In genomic region chr7:27548304-27548703, GRCh38 we compare ENCODE assay signal across 13 cellular contexts.
A peak's percentile ranks its signal among the peaks of the same experiment; 100 is the strongest.
DNase-seq lines count a peak whose midpoint lies in the region; ATAC-seq, FAIRE-seq and TF ChIP-seq lines count a peak whose summit lies in the region.
"Had no signal": no experiment of that assay in that cellular context is flagged by ENCODE, and none has a peak within 500 bp of the region (broad histone marks: within the 10 kb centered on the region; RNA-seq: fewer than 3 reads in every experiment).

No MANE protein-coding gene starts in this region.

- TF ChIP-seq POLR2A in A549 (IDR thresholded peaks at IDR 0.05; ENCODE audit: low read length) (no peak), H54 (IDR thresholded peaks at IDR 0.05; ENCODE audit: low read depth, low read length) (no peak)

- 67% methylated on average over 1 of the region's 1 CpG for WGBS in A549 (ENCODE audit: missing lambda C conversion rate)

- no peaks in the 10 kb centered on the region for H3K36me3 Mint-ChIP-seq in activated T-cell treated with anti-CD3 and anti-CD28 coated beads, Interleukin-2, amount 50 U/mL, for 72 hours (ENCODE audit: insufficient read depth in 2 of 2)
- H3K36me3 Mint-ChIP-seq: CD14-positive monocyte had no signal

- H3K27ac ChIP-seq in A549: no peak overlapping the region
- H3K27ac ChIP-seq in VCaP: peak overlapping the region; percentile 80
- H3K27ac ChIP-seq: BLaER1 had no signal

- H3K4me1 ChIP-seq in A549: peaks cover 22% of the 10 kb centered on the region; the same call in 2 of the 3 replicates
- H3K4me1 ChIP-seq: BLaER1 had no signal

- no peak overlapping the region for H3K4me3 Mint-ChIP-seq in activated T-cell treated with anti-CD3 and anti-CD28 coated beads, Interleukin-2, amount 50 U/mL, for 72 hours
- H3K4me3 Mint-ChIP-seq: CD14-positive monocyte; CD4-positive, alpha-beta memory T cell had no signal

- no peak for TF ChIP-seq EP300 in A549 (IDR thresholded peaks at IDR 0.05)

- no peak overlapping the region for H3K27ac Mint-ChIP-seq in activated T-cell treated with anti-CD3 and anti-CD28 coated beads, Interleukin-2, amount 50 U/mL, for 72 hours
- H3K27ac Mint-ChIP-seq: CD14-positive monocyte had no signal

- ATAC-seq in A549: no peak
- ATAC-seq in HG03342 (IDR thresholded peaks at IDR 0.05; ENCODE audit: unreplicated experiment): no peak
- ATAC-seq in activated T-cell treated with anti-CD3 and anti-CD28 coated beads, Interleukin-2, amount 50 U/mL, for 72 hours (replicated peaks in 1 of 2): no peak

- no peaks in the 10 kb centered on the region for H3K27me3 Mint-ChIP-seq in activated T-cell treated with anti-CD3 and anti-CD28 coated beads, Interleukin-2, amount 50 U/mL, for 72 hours (ENCODE audit: low read depth)
- H3K27me3 Mint-ChIP-seq: CD4-positive, alpha-beta memory T cell had no signal

- no peaks in the 10 kb centered on the region for H3K9me3 Mint-ChIP-seq in activated T-cell treated with anti-CD3 and anti-CD28 coated beads, Interleukin-2, amount 50 U/mL, for 72 hours
- H3K9me3 Mint-ChIP-seq: CD14-positive monocyte; CD4-positive, alpha-beta memory T cell had no signal

- FAIRE-seq in A549 (lab: Jason Lieb, UNC) (no peak), H54 (lab: Jason Lieb, UNC) (peak; percentile 79)
- FAIRE-seq: GM12891, GM19239 had no signal

- H3K4me2 ChIP-seq in A549: 0 out of 3 replicates have a peak overlapping the region, but pooled peaks have one; percentile 4
- H3K4me2 ChIP-seq: BLaER1 had no signal

- no peaks in the 10 kb centered on the region for H3K9me3 ChIP-seq in A549
- H3K9me3 ChIP-seq: BLaER1 had no signal

- TF ChIP-seq RAD21 in A549 (conservative IDR thresholded peaks at IDR 0.05 in 1 of 2, IDR thresholded peaks at IDR 0.05 in 1 of 2): no peak

- POLR2A ChIA-PET in A549 (lab: Yijun Ruan, JAX): no interaction called here

- DNase-seq in A549 (ENCODE audit: low read depth in 1 of 2, low spot score in 1 of 2) (no peak), H54 (ENCODE audit: insufficient read length, low spot score) (no peak), medulla oblongata (ENCODE audit: extremely low spot score) (no peak)
- no peak for DNase-seq in activated T-cell treated with anti-CD3 and anti-CD28 coated beads, Interleukin-2, amount 50 U/mL, for 72 hours
- DNase-seq: CD4-positive, alpha-beta memory T cell; HCEC 1CT; KG1 had no signal

- H3K4me1 Mint-ChIP-seq in activated T-cell treated with anti-CD3 and anti-CD28 coated beads, Interleukin-2, amount 50 U/mL, for 72 hours (ENCODE audit: low read depth): no peaks in the 10 kb centered on the region
- H3K4me1 Mint-ChIP-seq: CD14-positive monocyte; CD4-positive, alpha-beta memory T cell had no signal

- H3K4me3 ChIP-seq in A549: no peak overlapping the region
- H3K4me3 ChIP-seq: BLaER1 had no signal

- TF ChIP-seq CTCF in A549 (IDR thresholded peaks at IDR 0.05) (no peak), VCaP (conservative IDR thresholded peaks at IDR 0.05) (no peak)

- CTCF ChIA-PET in A549 (lab: Yijun Ruan, JAX): no interaction called here

TF ChIP-seq in A549, 52 proteins besides CTCF, POLR2A, EP300 and RAD21:
- TF ChIP-seq ATOH8 (CRISPR knock-in tag; IDR thresholded peaks at IDR 0.05; ENCODE audit: low read depth) (no peak), PBX3 (IDR thresholded peaks at IDR 0.05) (no peak), ZNF302 (CRISPR knock-in tag; IDR thresholded peaks at IDR 0.05) (no peak), HOXA7 (CRISPR knock-in tag; IDR thresholded peaks at IDR 0.05) (no peak), CHD2 (IDR thresholded peaks at IDR 0.05; ENCODE audit: low read length, partially characterized antibody) (no peak), EHMT2 (IDR thresholded peaks at IDR 0.05; ENCODE audit: low read depth) (no peak), GATA3 (IDR thresholded peaks at IDR 0.05; ENCODE audit: borderline replicate concordance) (no peak), USF2 (IDR thresholded peaks at IDR 0.05) (no peak), SMC3 (IDR thresholded peaks at IDR 0.05) (no peak), PHF8 (IDR thresholded peaks at IDR 0.05; ENCODE audit: borderline replicate concordance, low read depth) (no peak), EHF (CRISPR knock-in tag; IDR thresholded peaks at IDR 0.05) (no peak), CBX8 (IDR thresholded peaks at IDR 0.05) (no peak), HDAC2 (IDR thresholded peaks at IDR 0.05) (no peak), NR3C1 (IDR thresholded peaks at IDR 0.05) (no peak), FOSL2 (IDR thresholded peaks at IDR 0.05) (no peak), FOSL2 (CRISPR knock-in tag; IDR thresholded peaks at IDR 0.05) (no peak)
